Comparison of ENCODE assay signal across 16 cellular contexts in the genomic region with DNA sequence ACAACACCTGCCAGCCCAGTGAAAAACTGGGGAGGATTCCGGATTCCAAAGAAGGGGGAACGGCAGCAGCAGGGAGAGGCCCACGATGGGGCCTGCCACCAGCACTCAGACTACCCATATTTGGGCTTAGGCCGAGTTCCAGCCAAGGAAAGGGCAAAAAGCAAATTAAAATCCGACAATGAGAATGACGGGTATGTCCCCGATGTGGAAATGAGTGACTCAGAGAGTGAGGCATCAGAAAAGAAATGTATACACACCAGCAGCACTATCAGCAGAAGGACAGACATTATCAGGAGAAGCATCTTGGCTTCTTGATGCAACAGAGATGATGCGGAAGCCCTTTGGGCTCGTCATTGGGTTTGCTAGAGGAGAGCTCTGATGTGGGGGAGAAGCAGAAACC.
DNase-seq lines count a peak whose midpoint lies in the region; ATAC-seq and TF ChIP-seq lines count a peak whose summit lies in the region.
"Had no signal": no experiment of that assay in that cellular context is flagged by ENCODE, and none has a peak within 500 bp of the region (broad histone marks: within the 10 kb centered on the region; RNA-seq: fewer than 3 reads in every experiment).

No MANE protein-coding gene starts in this region.

- DNase-seq in MCF 10A (ENCODE audit: unreplicated experiment) (peak; percentile 87), breast epithelium (ENCODE audit: low spot score in 2 of 2) (no peak), WTC11 (ENCODE audit: low spot score) (no peak), fibroblast of the aortic adventitia (ENCODE audit: low read depth) (peak; percentile 51), C1 segment of cervical spinal cord (lab: John Stamatoyannopoulos, UW) (no peak), body of pancreas (no peak)
- no peak for DNase-seq in activated naive CD4-positive, alpha-beta T cell (lab: John Stamatoyannopoulos, UW)
- no peak for DNase-seq in activated T-helper 1 cell treated with anti-CD3 and anti-CD28 coated beads, Interleukin-12 subunit alpha, Interleukin-12 subunit beta, Interleukin-2, Interleukin-4 antibody, amounts not matched to agents 30 ng/mL and 10 ng/mL and 1 ng/mL, durations not matched to agents 14 hours and 24 hours and 36 hours (ENCODE audit: low spot score)
- DNase-seq: activated naive CD4-positive, alpha-beta T cell treated with anti-CD3 and anti-CD28 coated beads for 36 hours; KG1; NCI-H2029; NCI-H774; SHP77 treated with DMSO at 0.1 percent for 48 hours had no signal

- H3K4me1 ChIP-seq in breast epithelium (no peaks in the 10 kb centered on the region), body of pancreas (no peaks in the 10 kb centered on the region)
- H3K4me1 ChIP-seq: parathyroid adenoma had no signal

- H3K27me3 Mint-ChIP-seq in MCF 10A (ENCODE audit: insufficient read depth, unreplicated experiment) (no peaks in the 10 kb centered on the region), WTC11 (ENCODE audit: low read depth) (no peaks in the 10 kb centered on the region)
- no peaks in the 10 kb centered on the region for H3K27me3 Mint-ChIP-seq in activated T-helper 1 cell treated with anti-CD3 and anti-CD28 coated beads, Interleukin-12 subunit alpha, Interleukin-12 subunit beta, Interleukin-2, Interleukin-4 antibody, amounts not matched to agents 30 ng/mL and 10 ng/mL and 1 ng/mL, durations not matched to agents 14 hours and 24 hours and 36 hours (ENCODE audit: insufficient read depth)

- H3K4me3 Mint-ChIP-seq in MCF 10A (ENCODE audit: unreplicated experiment) (no peak overlapping the region), WTC11 (no peak overlapping the region)
- no peak overlapping the region for H3K4me3 Mint-ChIP-seq in activated T-helper 1 cell treated with anti-CD3 and anti-CD28 coated beads, Interleukin-12 subunit alpha, Interleukin-12 subunit beta, Interleukin-2, Interleukin-4 antibody, amounts not matched to agents 30 ng/mL and 10 ng/mL and 1 ng/mL, durations not matched to agents 14 hours and 24 hours and 36 hours
- H3K4me3 Mint-ChIP-seq: activated naive CD4-positive, alpha-beta T cell treated with anti-CD3 and anti-CD28 coated beads for 36 hours had no signal

- POLR2A ChIA-PET in MCF 10A (lab: Yijun Ruan, JAX) (no interaction called here), WTC11 (lab: Charles Lee) (no interaction called here)

- CTCF ChIA-PET in MCF 10A (lab: Yijun Ruan, JAX) = no interaction called here
- CTCF ChIA-PET in WTC11 (lab: Charles Lee) = no interaction called here

- 92 to 95% methylated on average over 9 of the region's 9 CpGs for WGBS in body of pancreas, 2 donors

- H3K27ac ChIP-seq in breast epithelium (no peak overlapping the region), body of pancreas (no peak overlapping the region)
- H3K27ac ChIP-seq: parathyroid adenoma, thoracic aorta had no signal

- H3K36me3 Mint-ChIP-seq in MCF 10A (ENCODE audit: insufficient read depth, unreplicated experiment) (peaks cover 68% of the 10 kb centered on the region), WTC11 (peaks cover 65% of the 10 kb centered on the region)
- H3K36me3 Mint-ChIP-seq in activated T-helper 1 cell treated with anti-CD3 and anti-CD28 coated beads, Interleukin-12 subunit alpha, Interleukin-12 subunit beta, Interleukin-2, Interleukin-4 antibody, amounts not matched to agents 30 ng/mL and 10 ng/mL and 1 ng/mL, durations not matched to agents 14 hours and 24 hours and 36 hours (ENCODE audit: low read depth) = peaks cover 56% of the 10 kb centered on the region

- TF ChIP-seq CTCF in MCF 10A (IDR thresholded peaks at IDR 0.05; ENCODE audit: unreplicated experiment) (no peak), breast epithelium (IDR thresholded peaks at IDR 0.05) (no peak), WTC11 (IDR thresholded peaks at IDR 0.05) (no peak), fibroblast of the aortic adventitia (IDR thresholded peaks at IDR 0.05; ENCODE audit: insufficient read depth, low read length) (no peak), body of pancreas (IDR thresholded peaks at IDR 0.05) (no peak)

- ATAC-seq in WTC11 = no peak
- no peak for ATAC-seq in body of pancreas

- intact Hi-C loops in MCF 10A (cut with micrococcal nuclease) = no loop called here
- intact Hi-C loops in breast epithelium (cut with DNase I; ENCODE audit: low total_unique reads) = no loop called here
- intact Hi-C loops in activated T-helper 1 cell treated with anti-CD3 and anti-CD28 coated beads, Interleukin-12 subunit alpha, Interleukin-12 subunit beta, Interleukin-2, Interleukin-4 antibody, amounts not matched to agents 30 ng/mL and 10 ng/mL and 1 ng/mL, durations not matched to agents 14 hours and 24 hours and 36 hours (cut with micrococcal nuclease) = no loop called here
- intact Hi-C loops in body of pancreas (cut with DNase I) = loop anchor here (10.0 kb wide), 1 partner anchor 47 kb away; no protein-coding TSS in a partner anchor

- H3K4me3 ChIP-seq in breast epithelium = no peak overlapping the region
- no peak overlapping the region for H3K4me3 ChIP-seq in fibroblast of the aortic adventitia (ENCODE audit: low read depth, low read length)
- no peak overlapping the region for H3K4me3 ChIP-seq in body of pancreas
- H3K4me3 ChIP-seq: lung, thoracic aorta had no signal

- peaks cover 18% of the 10 kb centered on the region for H3K4me1 Mint-ChIP-seq in MCF 10A (ENCODE audit: insufficient read depth, unreplicated experiment)
- H3K4me1 Mint-ChIP-seq in WTC11 = peaks cover 23% of the 10 kb centered on the region
- peaks cover 25% of the 10 kb centered on the region for H3K4me1 Mint-ChIP-seq in activated T-helper 1 cell treated with anti-CD3 and anti-CD28 coated beads, Interleukin-12 subunit alpha, Interleukin-12 subunit beta, Interleukin-2, Interleukin-4 antibody, amounts not matched to agents 30 ng/mL and 10 ng/mL and 1 ng/mL, durations not matched to agents 14 hours and 24 hours and 36 hours (ENCODE audit: low read depth)

- H3K27me3 ChIP-seq in breast epithelium = no peaks in the 10 kb centered on the region
- no peaks in the 10 kb centered on the region for H3K27me3 ChIP-seq in body of pancreas

- no TSS peak for BruUV-seq in MCF 10A (replicated peaks; lab: Mats Ljungman, UMichigan)

- H3K9me3 Mint-ChIP-seq in MCF 10A (ENCODE audit: unreplicated experiment) (no peaks in the 10 kb centered on the region), WTC11 (no peaks in the 10 kb centered on the region)
- no peaks in the 10 kb centered on the region for H3K9me3 Mint-ChIP-seq in activated T-helper 1 cell treated with anti-CD3 and anti-CD28 coated beads, Interleukin-12 subunit alpha, Interleukin-12 subunit beta, Interleukin-2, Interleukin-4 antibody, amounts not matched to agents 30 ng/mL and 10 ng/mL and 1 ng/mL, durations not matched to agents 14 hours and 24 hours and 36 hours
- H3K9me3 Mint-ChIP-seq: activated naive CD4-positive, alpha-beta T cell treated with anti-CD3 and anti-CD28 coated beads for 36 hours had no signal

- H3K9me3 ChIP-seq in breast epithelium (no peaks in the 10 kb centered on the region), body of pancreas (no peaks in the 10 kb centered on the region)
- H3K9me3 ChIP-seq: thoracic aorta had no signal

- TF ChIP-seq POLR2A in breast epithelium (IDR thresholded peaks at IDR 0.05) = no peak
- TF ChIP-seq POLR2A in body of pancreas (IDR thresholded peaks at IDR 0.05) = no peak

- H3K36me3 ChIP-seq in breast epithelium = no peaks in the 10 kb centered on the region
- H3K36me3 ChIP-seq in body of pancreas (replicated peaks in 1 of 2; ENCODE audit: insufficient read depth in 1 of 2, low read depth in 2 of 2) = peaks cover 12 to 31% of the 10 kb centered on the region in 2 donors

- H3K27ac Mint-ChIP-seq in MCF 10A (ENCODE audit: low read depth, unreplicated experiment) (peak overlapping the region; percentile 73), WTC11 (peak overlapping the region; percentile 34)
- no peak overlapping the region for H3K27ac Mint-ChIP-seq in activated T-helper 1 cell treated with anti-CD3 and anti-CD28 coated beads, Interleukin-12 subunit alpha, Interleukin-12 subunit beta, Interleukin-2, Interleukin-4 antibody, amounts not matched to agents 30 ng/mL and 10 ng/mL and 1 ng/mL, durations not matched to agents 14 hours and 24 hours and 36 hours
- H3K27ac Mint-ChIP-seq: activated naive CD4-positive, alpha-beta T cell treated with anti-CD3 and anti-CD28 coated beads for 36 hours had no signal

TF ChIP-seq in WTC11, 78 proteins besides CTCF, POLR2A, EP300 and RAD21 (continues in another document):
- TF ChIP-seq ZNF138 (CRISPR knock-in tag; conservative IDR thresholded peaks at IDR 0.05) (no peak), GABPB1 (CRISPR knock-in tag; IDR thresholded peaks at IDR 0.05) (no peak), SOX15 (CRISPR knock-in tag; IDR thresholded peaks at IDR 0.05) (no peak), RELA (CRISPR knock-in tag; IDR thresholded peaks at IDR 0.05; ENCODE audit: borderline replicate concordance) (no peak), ZNF416 (CRISPR knock-in tag; IDR thresholded peaks at IDR 0.05) (no peak)
- TF ChIP-seq, protein P1, sequence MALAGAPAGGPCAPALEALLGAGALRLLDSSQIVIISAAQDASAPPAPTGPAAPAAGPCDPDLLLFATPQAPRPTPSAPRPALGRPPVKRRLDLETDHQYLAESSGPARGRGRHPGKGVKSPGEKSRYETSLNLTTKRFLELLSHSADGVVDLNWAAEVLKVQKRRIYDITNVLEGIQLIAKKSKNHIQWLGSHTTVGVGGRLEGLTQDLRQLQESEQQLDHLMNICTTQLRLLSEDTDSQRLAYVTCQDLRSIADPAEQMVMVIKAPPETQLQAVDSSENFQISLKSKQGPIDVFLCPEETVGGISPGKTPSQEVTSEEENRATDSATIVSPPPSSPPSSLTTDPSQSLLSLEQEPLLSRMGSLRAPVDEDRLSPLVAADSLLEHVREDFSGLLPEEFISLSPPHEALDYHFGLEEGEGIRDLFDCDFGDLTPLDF (CRISPR knock-in tag; IDR thresholded peaks at IDR 0.05) = no peak

Comparison
In these comparisons a context has a peak if more than half of its experiments do, and no peak if none do; other contexts are left out.
1. DNase-seq: peak in MCF 10A (single experiment) and fibroblast of the aortic adventitia (single experiment); none in breast epithelium (0 of 2), WTC11 (single experiment), activated naive CD4-positive, alpha-beta T cell (0 of 4), activated T-helper 1 cell treated with anti-CD3 and anti-CD28 coated beads, Interleukin-12 subunit alpha, Interleukin-12 subunit beta, Interleukin-2, Interleukin-4 antibody, amounts not matched to agents 30 ng/mL and 10 ng/mL and 1 ng/mL, durations not matched to agents 14 hours and 24 hours and 36 hours (single experiment), C1 segment of cervical spinal cord (0 of 14) and body of pancreas (0 of 4).